17 cellular contexts compared by ENCODE assay signal in the genomic region with DNA sequence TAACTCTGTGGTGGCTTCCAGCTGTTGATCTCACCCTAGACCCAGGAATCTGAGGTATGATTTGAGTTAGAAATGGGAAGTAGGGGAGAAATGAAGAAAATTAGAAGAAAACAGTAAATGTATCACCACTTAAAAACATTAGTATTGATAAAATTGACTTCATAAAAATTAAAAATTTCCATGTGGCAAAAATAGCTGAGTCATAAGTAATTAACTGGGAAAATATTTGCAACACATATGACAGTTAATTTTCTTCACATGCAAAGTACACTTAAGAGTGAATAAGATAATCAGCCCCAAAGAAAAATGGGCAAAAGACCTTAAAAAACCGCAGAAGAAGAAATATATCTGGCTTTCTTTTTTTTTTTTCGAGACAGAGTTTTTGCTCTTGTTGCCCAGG. TPM values are rescaled to one million over a fixed set of nuclear protein-coding genes. Genes with fewer than 3 reads are reported as not detected.
DNase-seq lines count a peak whose midpoint lies in the region; ATAC-seq and TF ChIP-seq lines count a peak whose summit lies in the region.
"Had no signal": no experiment of that assay in that cellular context is flagged by ENCODE, and none has a peak within 500 bp of the region (broad histone marks: within the 10 kb centered on the region; RNA-seq: fewer than 3 reads in every experiment).

No MANE protein-coding gene starts in this region.

- intact Hi-C loops in Calu3 (cut with micrococcal nuclease; ENCODE audit: unreplicated experiment) (no loop called here), transverse colon (cut with DNase I; ENCODE audit: low total_unique reads) (no loop called here)
- intact Hi-C loops in naive thymus-derived CD4-positive, alpha-beta T cell (cut with micrococcal nuclease), result no loop called here

- POLR2A ChIA-PET in naive thymus-derived CD4-positive, alpha-beta T cell (lab: Charles Lee), result interaction anchor here (0.6 kb wide), 1 partner anchor 189 kb away, joined by 4 read pairs; no protein-coding TSS in a partner anchor

- no peak overlapping the region for H3K27ac ChIP-seq in naive thymus-derived CD4-positive, alpha-beta T cell (ENCODE audit: low read depth, low read length)
- H3K27ac ChIP-seq in transverse colon, result peak overlapping the region; percentile 49 to 92 (median 72)

- no peaks in the 10 kb centered on the region for H3K9me3 Mint-ChIP-seq in Calu3 (ENCODE audit: low read depth, unreplicated experiment)
- H3K9me3 Mint-ChIP-seq in naive thymus-derived CD4-positive, alpha-beta T cell, result peaks cover 0 to 6% (median 2%) of the 10 kb centered on the region in 11 donors
- H3K9me3 Mint-ChIP-seq: effector memory CD8-positive, alpha-beta T cell had no signal

- DNase-seq in Calu3, result no peak
- no peak for DNase-seq in T-helper 17 cell
- DNase-seq in naive thymus-derived CD4-positive, alpha-beta T cell, result no peak
- no peak for DNase-seq in transverse colon
- DNase-seq in nucleus accumbens (lab: John Stamatoyannopoulos, UW), result no peak
- no peak for DNase-seq in COLO668 (lab: John Stamatoyannopoulos, UW; ENCODE audit: unreplicated experiment)
- DNase-seq in CD1c-positive myeloid dendritic cell (ENCODE audit: extremely low spot score), result no peak
- DNase-seq: activated CD4-positive, alpha-beta T cell treated with anti-CD3 and anti-CD28 coated beads, Interleukin-2, amount 50 U/mL, for 1 hour; activated CD8-positive, alpha-beta memory T cell treated with anti-CD3 and anti-CD28 coated beads, Interleukin-2, amount 50 U/mL, for 4 hours; effector memory CD8-positive, alpha-beta T cell; hypothalamus; islet precursor cell; NCI-H1417; right cardiac atrium; T-helper 1 cell had no signal

- H3K4me3 Mint-ChIP-seq in Calu3 (ENCODE audit: low read depth, unreplicated experiment) (no peak overlapping the region), T-helper 17 cell (no peak overlapping the region)
- peak overlapping the region in 3 of 10 donors; percentile 39 to 55 (median 44) for H3K4me3 Mint-ChIP-seq in naive thymus-derived CD4-positive, alpha-beta T cell

- H3K4me3 ChIP-seq in naive thymus-derived CD4-positive, alpha-beta T cell (ENCODE audit: low read length), result no peak overlapping the region
- no peak overlapping the region for H3K4me3 ChIP-seq in transverse colon

- CTCF ChIA-PET in Calu3 (lab: Charles Lee), result interaction anchor here (0.7 kb wide), 1 partner anchor 33 kb away, joined by 4 read pairs; no protein-coding TSS in a partner anchor
- CTCF ChIA-PET in naive thymus-derived CD4-positive, alpha-beta T cell (lab: Charles Lee), result interaction anchor here (1.0 kb wide), 1 partner anchor 12 kb away, joined by 4 read pairs; no protein-coding TSS in a partner anchor

- no TSS peak for BruUV-seq in Calu3 (replicated peaks; lab: Mats Ljungman, UMichigan)

- TF ChIP-seq CTCF in Calu3 (IDR thresholded peaks at IDR 0.05; ENCODE audit: unreplicated experiment) (no peak), transverse colon (IDR thresholded peaks at IDR 0.05) (no peak)

- H3K4me1 ChIP-seq in naive thymus-derived CD4-positive, alpha-beta T cell (ENCODE audit: control insufficient read depth in 2 of 2, insufficient read depth in 2 of 2, low read length in 2 of 2), result peaks cover 10 to 25% of the 10 kb centered on the region in 2 donors
- H3K4me1 ChIP-seq in transverse colon, result peaks cover 18 to 73% (median 42%) of the 10 kb centered on the region in 4 donors

- ATAC-seq in T-helper 17 cell, result no peak
- no peak for ATAC-seq in naive thymus-derived CD4-positive, alpha-beta T cell
- ATAC-seq: effector memory CD8-positive, alpha-beta T cell; esophagus mucosa; right cardiac atrium had no signal

- peak overlapping the region; percentile 15 for H3K27ac Mint-ChIP-seq in Calu3 (ENCODE audit: unreplicated experiment)
- H3K27ac Mint-ChIP-seq in T-helper 17 cell, result peak overlapping the region; percentile 62
- peak overlapping the region in 6 of 9 donors; percentile 17 to 81 (median 56) for H3K27ac Mint-ChIP-seq in naive thymus-derived CD4-positive, alpha-beta T cell

- H3K36me3 Mint-ChIP-seq in Calu3 (ENCODE audit: insufficient read depth, unreplicated experiment) (peaks cover 23% of the 10 kb centered on the region), T-helper 17 cell (ENCODE audit: low read depth) (peaks cover 5% of the 10 kb centered on the region)
- H3K36me3 Mint-ChIP-seq in naive thymus-derived CD4-positive, alpha-beta T cell, result peaks cover 0 to 5% (median 0%) of the 10 kb centered on the region in 5 donors
- H3K36me3 Mint-ChIP-seq: brain had no signal

- peaks cover 44% of the 10 kb centered on the region for H3K4me1 Mint-ChIP-seq in Calu3 (ENCODE audit: low read depth, unreplicated experiment)
- H3K4me1 Mint-ChIP-seq in T-helper 17 cell, result peaks cover 30% of the 10 kb centered on the region
- H3K4me1 Mint-ChIP-seq in naive thymus-derived CD4-positive, alpha-beta T cell, result peaks cover 30 to 58% (median 51%) of the 10 kb centered on the region in 7 donors

- H3K9me3 ChIP-seq in T-helper 17 cell (ENCODE audit: control insufficient read depth, low read length, poor library complexity, severe bottlenecking) (no peaks in the 10 kb centered on the region), transverse colon (no peaks in the 10 kb centered on the region)
- H3K9me3 ChIP-seq in naive thymus-derived CD4-positive, alpha-beta T cell (ENCODE audit: control insufficient read depth in 2 of 3, low read length in 3 of 3), result no peaks in the 10 kb centered on the region

- TF ChIP-seq EP300 in transverse colon (IDR thresholded peaks at IDR 0.05; ENCODE audit: low read depth), result no peak

- in situ Hi-C loops in transverse colon (cut with MboI; ENCODE audit: low pct_ligation_motif_present in 1 of 4, low pct_unique_long_range_greater_than_20kb in 1 of 4, low sequenced_read_pairs in 3 of 4), result loop anchor here in 1 of 4 donors (10.0 kb wide), 1 partner anchor 269 kb away; no protein-coding TSS in a partner anchor

- H3K36me3 ChIP-seq in naive thymus-derived CD4-positive, alpha-beta T cell (ENCODE audit: control insufficient read depth in 2 of 3, insufficient read depth in 3 of 3, low read length in 3 of 3), result no peaks in the 10 kb centered on the region
- no peaks in the 10 kb centered on the region for H3K36me3 ChIP-seq in transverse colon

- 86 to 89% methylated on average over 2 of the region's 2 CpGs for WGBS in transverse colon (ENCODE audit: low coverage in 1 of 2), 2 donors

- TF ChIP-seq POLR2A in transverse colon (IDR thresholded peaks at IDR 0.05), result no peak

- H3K27me3 Mint-ChIP-seq in Calu3 (ENCODE audit: unreplicated experiment), result no peaks in the 10 kb centered on the region
- H3K27me3 Mint-ChIP-seq in T-helper 17 cell, result no peaks in the 10 kb centered on the region
- peaks cover 0 to 2% (median 0%) of the 10 kb centered on the region in 5 donors for H3K27me3 Mint-ChIP-seq in naive thymus-derived CD4-positive, alpha-beta T cell
- H3K27me3 Mint-ChIP-seq: brain; effector memory CD8-positive, alpha-beta T cell had no signal

- H3K27me3 ChIP-seq in naive thymus-derived CD4-positive, alpha-beta T cell (ENCODE audit: control insufficient read depth in 2 of 2, insufficient read depth in 2 of 2, low read length in 2 of 2), result no peaks in the 10 kb centered on the region
- H3K27me3 ChIP-seq in transverse colon, result no peaks in the 10 kb centered on the region

RNA-seq across cellular contexts. Expression of a gene that starts 25.5 kb away (rescaled TPM):
- total RNA-seq in Calu3 (2022), result 88.5 and 90.3 TPM in 2 replicates
- 10 to 100 TPM; 17.1 to 23.5 TPM for total RNA-seq in T-helper 17 cell
- total RNA-seq in naive thymus-derived CD4-positive, alpha-beta T cell, result 10 to 100 TPM; 19.8 to 51.4 (median 36.4) TPM
- polyA plus RNA-seq in naive thymus-derived CD4-positive, alpha-beta T cell, result 1 to 10 TPM; 2.2 to 3.3 TPM
- 10 to 100 TPM; 27.9 to 74.2 (median 52.1) TPM for total RNA-seq in transverse colon

RNA-seq across cellular contexts. Expression of a gene that starts 36.3 kb away (rescaled TPM):
- total RNA-seq in Calu3 (2022) (0.24 TPM in 1 of 2 replicates, not detected in the other), T-helper 17 cell (not detected), transverse colon (1 to 10 TPM in 2 of 4 donors, under 1 TPM in 1, not detected in 1; 0.80 to 3.5 (median 3.5) TPM)
- under 1 TPM in 3 of 5 experiments, not detected in 2; 0.29 to 0.92 (median 0.37) TPM for total RNA-seq in naive thymus-derived CD4-positive, alpha-beta T cell
- polyA plus RNA-seq in naive thymus-derived CD4-positive, alpha-beta T cell, result not detected
